In genomic region chr11:95498731-95499396, GRCh38 we compare ENCODE assay signal across 20 cellular contexts.
DNase-seq lines count a peak whose midpoint lies in the region; ATAC-seq and TF ChIP-seq lines count a peak whose summit lies in the region.
"Had no signal": no experiment of that assay in that cellular context is flagged by ENCODE, and none has a peak within 500 bp of the region (broad histone marks: within the 10 kb centered on the region; RNA-seq: fewer than 3 reads in every experiment).

No MANE protein-coding gene starts in this region.

- peak; percentile 51 for DNase-seq in DMS53 (lab: John Stamatoyannopoulos, UW)
- DNase-seq in NT2/D1 (ENCODE audit: low read depth, low spot score): peak; percentile 94
- DNase-seq in epithelial cell of prostate (ENCODE audit: low read depth, low spot score): no peak
- no peak for DNase-seq in right lobe of liver
- DNase-seq in cortex of kidney (lab: John Stamatoyannopoulos, UW): no peak
- no peak for DNase-seq in AG08396 (ENCODE audit: low spot score)
- no peak for DNase-seq in T-cell
- DNase-seq: activated B cell treated with CpG ODN at 0.5 μM for 24 hours; activated CD8-positive, alpha-beta T cell treated with anti-CD3 and anti-CD28 coated beads for 36 hours; activated naive CD4-positive, alpha-beta T cell treated with anti-CD3 and anti-CD28 coated beads, Interleukin-2, amount 50 U/mL, for 16 hours; activated T-cell treated with anti-CD3 and anti-CD28 coated beads, Interleukin-2, amount 50 U/mL, for 48 hours; CD8-positive, alpha-beta T cell; GOT3; NCI-H187; NCI-H524 treated with DMSO at 0.1 percent for 48 hours; PC-9 had no signal

- H3K4me3 Mint-ChIP-seq in nephron (peak overlapping the region in 1 of 3 experiments; percentile 1), T-cell (no peak overlapping the region)
- H3K4me3 Mint-ChIP-seq: activated B cell treated with CpG ODN at 0.5 μM for 24 hours; activated CD8-positive, alpha-beta T cell treated with anti-CD3 and anti-CD28 coated beads for 36 hours; CD8-positive, alpha-beta T cell; T-helper 2 cell treated with Interferon-gamma antibody and Interleukin-4, amounts not matched to agents 5 μg/mL and 100 μg/mL, for 36 hours had no signal

- TF ChIP-seq CTCF in nephron (IDR thresholded peaks at IDR 0.05; ENCODE audit: unreplicated experiment in 3 of 3): no peak
- TF ChIP-seq CTCF in right lobe of liver (IDR thresholded peaks at IDR 0.05): no peak

- peaks cover 2% of the 10 kb centered on the region for H3K4me1 ChIP-seq in NT2/D1 (ENCODE audit: insufficient read depth, insufficient read length)
- H3K4me1 ChIP-seq in right lobe of liver: no peaks in the 10 kb centered on the region
- H3K4me1 ChIP-seq: prostate gland had no signal

- H3K4me3 ChIP-seq in NT2/D1 (ENCODE audit: insufficient read length, low read depth) (no peak overlapping the region), right lobe of liver (no peak overlapping the region)
- H3K4me3 ChIP-seq: coronary artery, PC-9, prostate gland had no signal

- CTCF ChIA-PET in T-cell (lab: Charles Lee): no interaction called here

- POLR2A ChIA-PET in T-cell (lab: Charles Lee): no interaction called here

- H3K9me3 ChIP-seq in NT2/D1 (ENCODE audit: insufficient read depth, low read length): no peaks in the 10 kb centered on the region
- H3K9me3 ChIP-seq in right lobe of liver: no peaks in the 10 kb centered on the region
- H3K9me3 ChIP-seq: prostate gland had no signal

- WGBS in right lobe of liver (ENCODE audit: insufficient coverage, low coverage, low lambda C conversion rate, missing lambda C conversion rate): 83% methylated on average over 1 of the region's 2 CpGs

- H3K36me3 Mint-ChIP-seq in nephron (ENCODE audit: low read depth) (no peaks in the 10 kb centered on the region), T-cell (no peaks in the 10 kb centered on the region)
- H3K36me3 Mint-ChIP-seq: CD8-positive, alpha-beta T cell had no signal

- H3K27me3 Mint-ChIP-seq in nephron (ENCODE audit: low read depth) (no peaks in the 10 kb centered on the region), T-cell (no peaks in the 10 kb centered on the region)
- H3K27me3 Mint-ChIP-seq: activated B cell treated with CpG ODN at 0.5 μM for 24 hours; activated CD8-positive, alpha-beta T cell treated with anti-CD3 and anti-CD28 coated beads for 36 hours had no signal

- H3K4me1 Mint-ChIP-seq in nephron (peaks cover 58% of the 10 kb centered on the region), T-cell (no peaks in the 10 kb centered on the region)
- H3K4me1 Mint-ChIP-seq: activated B cell treated with CpG ODN at 0.5 μM for 24 hours had no signal

- H3K9me3 Mint-ChIP-seq in nephron: peaks cover 13% of the 10 kb centered on the region
- H3K9me3 Mint-ChIP-seq in T-cell: peaks cover 0 to 5% (median 0%) of the 10 kb centered on the region in 3 donors
- H3K9me3 Mint-ChIP-seq: activated CD8-positive, alpha-beta T cell treated with anti-CD3 and anti-CD28 coated beads for 36 hours had no signal

- ATAC-seq in right lobe of liver (no peak), T-cell (replicated peaks in 1 of 4) (no peak)
- ATAC-seq: activated CD8-positive, alpha-beta T cell treated with anti-CD3 and anti-CD28 coated beads for 36 hours; CD8-positive, alpha-beta T cell had no signal

- no peaks in the 10 kb centered on the region for H3K36me3 ChIP-seq in NT2/D1 (ENCODE audit: insufficient read depth, insufficient read length, low read length)
- H3K36me3 ChIP-seq in right lobe of liver: no peaks in the 10 kb centered on the region
- H3K36me3 ChIP-seq: prostate gland had no signal

- H3K27ac Mint-ChIP-seq in nephron: peak overlapping the region in 2 of 3 experiments; percentile 16 to 40
- no peak overlapping the region for H3K27ac Mint-ChIP-seq in T-cell
- H3K27ac Mint-ChIP-seq: activated B cell treated with CpG ODN at 0.5 μM for 24 hours; activated CD8-positive, alpha-beta T cell treated with anti-CD3 and anti-CD28 coated beads for 36 hours; CD8-positive, alpha-beta T cell; T-helper 2 cell treated with Interferon-gamma antibody and Interleukin-4, amounts not matched to agents 5 μg/mL and 100 μg/mL, for 36 hours had no signal

- no peak for TF ChIP-seq POLR2A in right lobe of liver (IDR thresholded peaks at IDR 0.05)

- no peak overlapping the region for H3K9ac ChIP-seq in NT2/D1 (ENCODE audit: insufficient read length, low read depth)

- H3K27ac ChIP-seq in epithelial cell of prostate (peak overlapping the region; percentile 92), right lobe of liver (no peak overlapping the region)
- H3K27ac ChIP-seq: coronary artery, PC-9, prostate gland had no signal

- H3K27me3 ChIP-seq in NT2/D1 (ENCODE audit: insufficient read depth, insufficient read length) (no peaks in the 10 kb centered on the region), right lobe of liver (no peaks in the 10 kb centered on the region)

- intact Hi-C loops in right lobe of liver (cut with DNase I): no loop called here

Comparison
In these comparisons a context has a peak if more than half of its experiments do, and no peak if none do; other contexts are left out.
1. DNase-seq: peak in DMS53 (single experiment) and NT2/D1 (single experiment); none in epithelial cell of prostate (single experiment), right lobe of liver (0 of 3), cortex of kidney (single experiment), AG08396 (single experiment) and T-cell (0 of 34).
2. H3K27ac Mint-ChIP-seq: peak in nephron (2 of 3); none in T-cell (0 of 2).